Comparison of ENCODE assay signal across 21 cellular contexts in the genomic region with DNA sequence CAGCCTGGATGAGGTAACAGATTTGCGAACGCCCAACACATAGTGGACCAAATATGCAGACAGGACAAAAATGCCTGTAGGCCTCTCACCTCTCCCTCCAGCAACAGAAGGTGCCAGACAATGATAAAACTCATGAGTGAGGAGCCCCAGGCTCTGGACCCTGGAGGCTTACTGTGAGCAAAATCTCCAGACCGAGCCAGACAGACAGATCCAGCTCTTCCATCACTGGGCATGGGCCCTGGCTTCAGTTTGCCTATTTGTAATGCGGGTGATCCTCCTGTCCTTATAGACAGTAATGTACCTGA. TPM values are rescaled to one million over a fixed set of nuclear protein-coding genes. Genes with fewer than 3 reads are reported as not detected.
DNase-seq lines count a peak whose midpoint lies in the region; TF ChIP-seq lines count a peak whose summit lies in the region.
"Had no signal": no experiment of that assay in that cellular context is flagged by ENCODE, and none has a peak within 500 bp of the region (broad histone marks: within the 10 kb centered on the region; RNA-seq: fewer than 3 reads in every experiment).

No MANE protein-coding gene starts in this region.

- H3K4me1 ChIP-seq in BLaER1 treated with 17β-estradiol and CSF1 and Interleukin-3, amounts not matched to agents 10 nM and 100 nM, result peaks cover 31 to 53% (median 44%) of the 10 kb centered on the region in 10 experiments
- H3K4me1 ChIP-seq in Loucy (ENCODE audit: insufficient read depth, low read length, poor library complexity, severe bottlenecking) (peaks cover 39% of the 10 kb centered on the region), neuronal stem cell (ENCODE audit: control insufficient read depth in 2 of 2, insufficient read depth in 1 of 2, low read depth in 1 of 2, low read length in 2 of 2) (peaks cover 10 to 21% of the 10 kb centered on the region in 2 donors)
- H3K4me1 ChIP-seq: gastroesophageal sphincter had no signal

- H3F3A ChIP-seq in Loucy (ENCODE audit: low read depth), result no peaks in the 10 kb centered on the region

- no peaks in the 10 kb centered on the region for H3K27me3 ChIP-seq in BLaER1 treated with 17β-estradiol and CSF1 and Interleukin-3, amounts not matched to agents 10 nM and 100 nM
- H3K27me3 ChIP-seq in Loucy (ENCODE audit: insufficient read depth, low read length, poor library complexity, severe bottlenecking) (no peaks in the 10 kb centered on the region), brain microvascular endothelial cell (replicated peaks) (no peaks in the 10 kb centered on the region), neuronal stem cell (ENCODE audit: control insufficient read depth in 3 of 3, insufficient read depth in 3 of 3, low read depth in 1 of 3, low read length in 3 of 3) (no peaks in the 10 kb centered on the region)
- H3K27me3 ChIP-seq: dorsolateral prefrontal cortex, gastroesophageal sphincter, hepatocyte, upper lobe of left lung had no signal

- H3K9me2 ChIP-seq in Loucy (replicated peaks; ENCODE audit: low read depth, low read length), result no peaks in the 10 kb centered on the region

- H2BK120ac ChIP-seq in neuronal stem cell (ENCODE audit: low read depth, low read length), result no peak overlapping the region

- no CpG with 5 or more reads among the region's 4 CpGs for WGBS in neuronal stem cell (ENCODE audit: extremely low coverage in 2 of 2, insufficient read length in 2 of 2, insufficient replicate concordance in 1 of 2), 2 donors

- no peak overlapping the region for H2BK5ac ChIP-seq in neuronal stem cell (ENCODE audit: low read length)

- H3K27ac ChIP-seq in BLaER1 treated with 17β-estradiol and CSF1 and Interleukin-3, amounts not matched to agents 10 nM and 100 nM, result peak overlapping the region in 4 of 11 experiments; percentile 0 to 35 (median 21); a peak in 3 of 22 replicates
- H3K27ac ChIP-seq in brain microvascular endothelial cell (peak overlapping the region; percentile 43), neuronal stem cell (replicated peaks; ENCODE audit: low read length) (no peak overlapping the region)
- H3K27ac ChIP-seq: C4-2B, dorsolateral prefrontal cortex, gastroesophageal sphincter, upper lobe of left lung, WERI-Rb-1 had no signal

- H2AFZ ChIP-seq in Loucy (ENCODE audit: low read length) (no peak overlapping the region), neuronal stem cell (ENCODE audit: low read length) (peak overlapping the region; percentile 55)
- H2AFZ ChIP-seq: hepatocyte had no signal

- H3K4ac ChIP-seq in neuronal stem cell (ENCODE audit: low read length), result no peak overlapping the region

- H3K18ac ChIP-seq in neuronal stem cell (ENCODE audit: low read length), result no peak overlapping the region

- H3K4me3 ChIP-seq in BLaER1 treated with 17β-estradiol and CSF1 and Interleukin-3, amounts not matched to agents 10 nM and 100 nM, result no peak overlapping the region
- H3K4me3 ChIP-seq in Loucy (ENCODE audit: low read length, poor library complexity, severe bottlenecking), result peak overlapping the region; percentile 11
- no peak overlapping the region for H3K4me3 ChIP-seq in brain microvascular endothelial cell (ENCODE audit: low read depth, low read length)
- no peak overlapping the region for H3K4me3 ChIP-seq in neuronal stem cell (ENCODE audit: low read length in 2 of 2)
- H3K4me3 ChIP-seq: dorsolateral prefrontal cortex, gastroesophageal sphincter, hepatocyte, upper lobe of left lung had no signal

- H2AK5ac ChIP-seq in neuronal stem cell (ENCODE audit: low read depth, low read length), result peak overlapping the region; percentile 30

- no peaks in the 10 kb centered on the region for H3K79me2 ChIP-seq in Loucy (ENCODE audit: insufficient read depth, low read length)
- H3K79me2 ChIP-seq: hepatocyte had no signal

- no peak overlapping the region for H4K91ac ChIP-seq in neuronal stem cell (ENCODE audit: low read depth, low read length, poor library complexity)

- no peaks in the 10 kb centered on the region for H3K79me1 ChIP-seq in neuronal stem cell (ENCODE audit: low read depth, low read length)

- no peak overlapping the region for H3K23ac ChIP-seq in neuronal stem cell (ENCODE audit: low read depth, low read length, poor library complexity)

- H3K9me3 ChIP-seq in BLaER1 treated with 17β-estradiol and CSF1 and Interleukin-3, amounts not matched to agents 10 nM and 100 nM (replicated peaks in 1 of 11), result peaks cover 9 to 16% (median 13%) of the 10 kb centered on the region in 11 experiments
- H3K9me3 ChIP-seq in Loucy (ENCODE audit: insufficient read depth, low read depth, low read length), result no peaks in the 10 kb centered on the region
- peaks cover 0 to 7% of the 10 kb centered on the region in 2 donors for H3K9me3 ChIP-seq in neuronal stem cell (replicated peaks in 1 of 2; ENCODE audit: control insufficient read depth in 2 of 2, insufficient read depth in 1 of 2, low read depth in 1 of 2, low read length in 2 of 2)
- H3K9me3 ChIP-seq: upper lobe of left lung had no signal

- TF ChIP-seq CTCF in Loucy (conservative IDR thresholded peaks at IDR 0.05; ENCODE audit: low read length) (no peak), brain microvascular endothelial cell (IDR thresholded peaks at IDR 0.05; ENCODE audit: low read depth, low read length, missing control alignments) (no peak)

- H3K14ac ChIP-seq in neuronal stem cell (ENCODE audit: low read length), result no peak overlapping the region

- in situ Hi-C loops in brain microvascular endothelial cell (cut with HindIII; ENCODE audit: low pct_ligation_motif_present, low sequenced_read_pairs), result no loop called here

- no peaks in the 10 kb centered on the region for H4K20me1 ChIP-seq in BLaER1 treated with 17β-estradiol and CSF1 and Interleukin-3, amounts not matched to agents 10 nM and 100 nM
- no peaks in the 10 kb centered on the region for H4K20me1 ChIP-seq in Loucy (ENCODE audit: insufficient read depth, low read length, poor library complexity, severe bottlenecking)

- DNase-seq in brain microvascular endothelial cell, result no peak
- no peak for DNase-seq in neuronal stem cell (ENCODE audit: low spot score)
- no peak for DNase-seq in activated CD4-positive, alpha-beta T cell treated with anti-CD3 and anti-CD28 coated beads, Interleukin-2, amount 50 U/mL, for 1 hour
- no peak for DNase-seq in DMS53 (lab: John Stamatoyannopoulos, UW)
- no peak for DNase-seq in putamen (ENCODE audit: low spot score)
- DNase-seq: activated CD4-positive, alpha-beta T cell treated with anti-CD3 and anti-CD28 coated beads, Interleukin-2, amount 10 ng/mL, durations not matched to agents 24 days and 14 days; activated CD8-positive, alpha-beta memory T cell treated with anti-CD3 and anti-CD28 coated beads, Interleukin-2, amount 10 ng/mL, durations not matched to agents 7 days and 5 days; Calu3; cerebellar nuclear complex; DND-41; dorsolateral prefrontal cortex; Karpas-422; left colon; NCI-H1436; upper lobe of left lung; WERI-Rb-1 had no signal

- H4K8ac ChIP-seq in neuronal stem cell (ENCODE audit: low read depth, low read length), result no peak overlapping the region

- peak overlapping the region in 10 of 11 experiments; percentile 57 to 87 (median 76); a peak in 20 of 22 replicates for H3K4me2 ChIP-seq in BLaER1 treated with 17β-estradiol and CSF1 and Interleukin-3, amounts not matched to agents 10 nM and 100 nM
- H3K4me2 ChIP-seq in Loucy (ENCODE audit: low read depth, low read length, poor library complexity, severe bottlenecking), result peak overlapping the region; percentile 61
- no peak overlapping the region for H3K4me2 ChIP-seq in neuronal stem cell (ENCODE audit: insufficient read depth, low read length, poor library complexity, severe bottlenecking)
- H3K4me2 ChIP-seq: hepatocyte had no signal

- no peak overlapping the region for H2BK12ac ChIP-seq in neuronal stem cell (ENCODE audit: low read length)

- H2BK15ac ChIP-seq in neuronal stem cell (ENCODE audit: low read length), result peak overlapping the region; percentile 20

- 0 out of 22 replicates have a peak overlapping the region, but pooled peaks of 1 of the 11 experiments have one; percentile 44 for H3K9ac ChIP-seq in BLaER1 treated with 17β-estradiol and CSF1 and Interleukin-3, amounts not matched to agents 10 nM and 100 nM
- H3K9ac ChIP-seq in Loucy (ENCODE audit: low read depth, low read length, poor library complexity, severe bottlenecking), result no peak overlapping the region
- no peak overlapping the region for H3K9ac ChIP-seq in neuronal stem cell (ENCODE audit: low read depth, low read length, poor library complexity)

- peaks cover 0 to 8% (median 0%) of the 10 kb centered on the region in 11 experiments; a peak in 2 of 22 replicates for H3K36me3 ChIP-seq in BLaER1 treated with 17β-estradiol and CSF1 and Interleukin-3, amounts not matched to agents 10 nM and 100 nM
- H3K36me3 ChIP-seq in Loucy (ENCODE audit: insufficient read depth, low read length) (no peaks in the 10 kb centered on the region), brain microvascular endothelial cell (replicated peaks) (no peaks in the 10 kb centered on the region), neuronal stem cell (replicated peaks in 1 of 2; ENCODE audit: control insufficient read depth in 2 of 2, insufficient read depth in 2 of 2, low read length in 2 of 2) (no peaks in the 10 kb centered on the region)
- H3K36me3 ChIP-seq: gastroesophageal sphincter, upper lobe of left lung, WERI-Rb-1 had no signal

RNA-seq across cellular contexts. Expression of a gene that starts 42.3 kb away (rescaled TPM):
- 12.3 TPM for polyA plus RNA-seq in neuronal stem cell (2013, experiment 1 of 2)
- 12.4 TPM for polyA plus RNA-seq in neuronal stem cell (2013, experiment 2 of 2)
